Comparison of ENCODE assay signal across 9 cellular contexts in genomic region chr1:225655509-225656258, GRCh38. TPM values are rescaled to one million over a fixed set of nuclear protein-coding genes. Genes with fewer than 3 reads are reported as not detected.
DNase-seq lines count a peak whose midpoint lies in the region; ATAC-seq, FAIRE-seq and TF ChIP-seq lines count a peak whose summit lies in the region.
"Had no signal": no experiment of that assay in that cellular context is flagged by ENCODE, and none has a peak within 500 bp of the region (broad histone marks: within the 10 kb centered on the region; RNA-seq: fewer than 3 reads in every experiment).

No MANE protein-coding gene starts in this region.

- DNase-seq in D721Med (ENCODE audit: insufficient read length, low spot score), result no peak
- DNase-seq in brain pericyte (ENCODE audit: low read depth, low spot score), result peak; percentile 52
- DNase-seq in ureter (ENCODE audit: low spot score), result peak; percentile 59
- no peak for DNase-seq in activated CD4-positive, CD25-positive, alpha-beta regulatory T cell (lab: John Stamatoyannopoulos, UW)
- no peak for DNase-seq in COR-L47 (lab: John Stamatoyannopoulos, UW)

- H3K79me2 ChIP-seq in Loucy (ENCODE audit: insufficient read depth, low read length), result peaks cover 20% of the 10 kb centered on the region

- H3K27me3 ChIP-seq in Loucy (ENCODE audit: insufficient read depth, low read length, poor library complexity, severe bottlenecking) (no peaks in the 10 kb centered on the region), liver (ENCODE audit: control insufficient read depth in 4 of 4, insufficient read depth in 4 of 4, low read length in 3 of 4) (no peaks in the 10 kb centered on the region)

- no peak overlapping the region for H3K4me3 ChIP-seq in Loucy (ENCODE audit: low read length, poor library complexity, severe bottlenecking)
- no peak overlapping the region for H3K4me3 ChIP-seq in liver (ENCODE audit: low read depth in 1 of 3, low read length in 3 of 3)

- H3K27ac ChIP-seq in liver (ENCODE audit: low read depth in 1 of 2, low read length in 2 of 2), result peak overlapping the region in 1 of 2 donors; percentile 19
- H3K27ac ChIP-seq: KMS-11 had no signal

- TF ChIP-seq CTCF in D721Med (IDR thresholded peaks at IDR 0.05; ENCODE audit: insufficient read depth, missing control alignments), result peak; percentile 32
- TF ChIP-seq CTCF in Loucy (conservative IDR thresholded peaks at IDR 0.05; ENCODE audit: low read length), result peak; percentile 66
- TF ChIP-seq CTCF in liver (IDR thresholded peaks at IDR 0.05; ENCODE audit: low read depth, low read length, missing input control), result no peak

- peak; percentile 40 to 54 for TF ChIP-seq RAD21 in liver (IDR thresholded peaks at IDR 0.05)

- ATAC-seq in HG02870 (IDR thresholded peaks at IDR 0.05; ENCODE audit: unreplicated experiment), result no peak

- H3K4me2 ChIP-seq in Loucy (ENCODE audit: low read depth, low read length, poor library complexity, severe bottlenecking), result no peak overlapping the region
- H3K4me2 ChIP-seq: KMS-11 had no signal

- 78% methylated on average over 4 of the region's 4 CpGs for WGBS in liver

- H3K9ac ChIP-seq in Loucy (ENCODE audit: low read depth, low read length, poor library complexity, severe bottlenecking), result no peak overlapping the region
- no peak overlapping the region for H3K9ac ChIP-seq in liver (ENCODE audit: low read depth in 1 of 2, low read length in 2 of 2)
- H3K9ac ChIP-seq: KMS-11 had no signal

- H3K9me2 ChIP-seq in Loucy (replicated peaks; ENCODE audit: low read depth, low read length), result no peaks in the 10 kb centered on the region

- no peak for FAIRE-seq in D721Med (lab: Jason Lieb, UNC)

- H4K20me1 ChIP-seq in Loucy (ENCODE audit: insufficient read depth, low read length, poor library complexity, severe bottlenecking), result peaks cover 5% of the 10 kb centered on the region

- H3K36me3 ChIP-seq in Loucy (ENCODE audit: insufficient read depth, low read length) (no peaks in the 10 kb centered on the region), liver (ENCODE audit: control insufficient read depth in 4 of 4, insufficient read depth in 3 of 4, low read depth in 1 of 4, low read length in 3 of 4) (no peaks in the 10 kb centered on the region)

- H3K4me1 ChIP-seq in Loucy (ENCODE audit: insufficient read depth, low read length, poor library complexity, severe bottlenecking) (peaks cover 19% of the 10 kb centered on the region), liver (ENCODE audit: control insufficient read depth in 4 of 4, insufficient read depth in 4 of 4, low read length in 3 of 4) (peaks cover 1 to 17% (median 5%) of the 10 kb centered on the region in 4 donors)

- peaks cover 6% of the 10 kb centered on the region; the same call in 1 of the 2 replicates for H3F3A ChIP-seq in Loucy (ENCODE audit: low read depth)

- H3K9me3 ChIP-seq in Loucy (ENCODE audit: insufficient read depth, low read depth, low read length) (no peaks in the 10 kb centered on the region), liver (ENCODE audit: control insufficient read depth in 4 of 4, low read length in 3 of 4) (no peaks in the 10 kb centered on the region)

- no peak overlapping the region for H2AFZ ChIP-seq in Loucy (ENCODE audit: low read length)

TF ChIP-seq in liver, 16 proteins besides CTCF, POLR2A, EP300 and RAD21:
- no peak for TF ChIP-seq SP1 (IDR thresholded peaks at IDR 0.05)
- TF ChIP-seq JUND (IDR thresholded peaks at IDR 0.05), result peak in 1 of 2 donors; percentile 28
- TF ChIP-seq ZBTB33 (IDR thresholded peaks at IDR 0.05), result no peak
- TF ChIP-seq HNF4A (conservative IDR thresholded peaks at IDR 0.05), result peak in 1 of 2 donors; percentile 44
- TF ChIP-seq NR2F2 (IDR thresholded peaks at IDR 0.05), result peak; percentile 83
- peak in 1 of 2 donors; percentile 16 for TF ChIP-seq RXRA (IDR thresholded peaks at IDR 0.05)
TF ChIP-seq in liver: peak in this region for 4.

RNA-seq across cellular contexts. Expression of gene ENAH, which starts 2.8 kb away (rescaled TPM):
- total RNA-seq in liver, result 1 to 10 TPM; 3.2 to 8.4 TPM
- polyA plus RNA-seq in liver, result 1 to 10 TPM; 2.8 to 5.9 TPM
- 104 TPM for total RNA-seq in ureter

Comparison
In these comparisons a context has a peak if more than half of its experiments do, and no peak if none do; other contexts are left out.
1. DNase-seq: peak in brain pericyte (single experiment) and ureter (single experiment); none in D721Med (single experiment), activated CD4-positive, CD25-positive, alpha-beta regulatory T cell (0 of 4) and COR-L47 (single experiment).
2. RNA of gene ENAH, which starts 2.8 kb away (total RNA-seq): 104 TPM in ureter (single experiment); 3.2 to 8.4 TPM in liver; every median in the first group is over 10 times any median in the second.